Comparison of ENCODE assay signal across 7 cellular contexts in genomic region chr3:32902887-32903371, GRCh38. TPM values are rescaled to one million over a fixed set of nuclear protein-coding genes. Genes with fewer than 3 reads are reported as not detected.
DNase-seq lines count a peak whose midpoint lies in the region; ATAC-seq and TF ChIP-seq lines count a peak whose summit lies in the region.
"Not testable (repeated sequence)": the region's sequence is repeated elsewhere in the genome, so short reads cannot be mapped to it uniquely, and the experiment has no call there.

No MANE protein-coding gene starts in this region.

- WGBS in lung, 2 donors = 35 to 41% methylated on average over 27 to 31 of the region's 31 CpGs

- H4K20me1 ChIP-seq in MM.1S (ENCODE audit: insufficient read depth, low read length) = not testable (repeated sequence)

- H3K4me3 Mint-ChIP-seq in activated B cell treated with CpG ODN at 0.5 μM for 24 hours = peak overlapping the region; percentile 68

- not testable (repeated sequence) for H3F3A ChIP-seq in MM.1S (ENCODE audit: insufficient read depth, low read length)

- H3K4me2 ChIP-seq in MM.1S (ENCODE audit: low read depth, low read length) = peak overlapping the region; percentile 46; the same call in 1 of the 2 replicates

- not testable (repeated sequence) for H3K27ac ChIP-seq in MM.1S (ENCODE audit: low read length); lung (ENCODE audit: low read depth in 1 of 2, low read length in 1 of 2)

- H3K4me1 Mint-ChIP-seq in activated B cell treated with CpG ODN at 0.5 μM for 24 hours = not testable (repeated sequence)

- not testable (repeated sequence) for H3K9ac ChIP-seq in MM.1S (ENCODE audit: low read length)

- not testable (repeated sequence) for H3K36me3 Mint-ChIP-seq in activated B cell treated with CpG ODN at 0.5 μM for 24 hours (ENCODE audit: low read depth)

- intact Hi-C loops in activated B cell treated with CpG ODN at 0.5 μM for 24 hours (cut with micrococcal nuclease) = not testable (repeated sequence)

- not testable (repeated sequence) for H3K27ac Mint-ChIP-seq in activated B cell treated with CpG ODN at 0.5 μM for 24 hours

- not testable (repeated sequence) for H2AFZ ChIP-seq in MM.1S (ENCODE audit: low read length)

- TF ChIP-seq CTCF in MM.1S (IDR thresholded peaks at IDR 0.05; ENCODE audit: low read length) (peak; percentile 38), epithelial cell of proximal tubule (conservative IDR thresholded peaks at IDR 0.05; ENCODE audit: low read depth, low read length) (peak; percentile 45)
- not testable (repeated sequence) for TF ChIP-seq CTCF in activated B cell treated with CpG ODN at 0.5 μM for 24 hours (IDR thresholded peaks at IDR 0.05); lung (IDR thresholded peaks at IDR 0.05; ENCODE audit: control extremely low read depth, extremely low read depth)

- ATAC-seq in GM19025 (IDR thresholded peaks at IDR 0.05; ENCODE audit: low read depth, unreplicated experiment) (peak; percentile 86), lung (ENCODE audit: insufficient read depth, low FRiP score) (peak; percentile 62)
- ATAC-seq in activated B cell treated with CpG ODN at 0.5 μM for 24 hours (ENCODE audit: low read depth) = not testable (repeated sequence)

- not testable (repeated sequence) for H3K27me3 ChIP-seq in MM.1S (replicated peaks; ENCODE audit: insufficient read depth, low read length); lung (ENCODE audit: control insufficient read depth, insufficient read depth)

- H3K4me3 ChIP-seq in MM.1S (ENCODE audit: low read length) (peak overlapping the region; percentile 33; the same call in 1 of the 2 replicates), epithelial cell of proximal tubule (ENCODE audit: low read depth, low read length) (peak overlapping the region; percentile 38)
- H3K4me3 ChIP-seq in lung = not testable (repeated sequence)

- peaks cover 11% of the 10 kb centered on the region for H3K27me3 Mint-ChIP-seq in activated B cell treated with CpG ODN at 0.5 μM for 24 hours

- H3K9me3 ChIP-seq in MM.1S (replicated peaks; ENCODE audit: insufficient read depth, low read length); lung (ENCODE audit: control insufficient read depth in 2 of 2, insufficient read depth in 1 of 2, low read length in 1 of 2): not testable (repeated sequence)

- POLR2A ChIA-PET in activated B cell treated with CpG ODN at 0.5 μM for 24 hours (lab: Charles Lee) = not testable (repeated sequence)

- not testable (repeated sequence) for H3K79me2 ChIP-seq in MM.1S (ENCODE audit: low read length)

- peak; percentile 61 for DNase-seq in MM.1S
- not testable (repeated sequence) for DNase-seq in activated B cell treated with CpG ODN at 0.5 μM for 24 hours; epithelial cell of proximal tubule (ENCODE audit: low read depth)
- DNase-seq in activated effector memory CD4-positive, alpha-beta T cell treated with anti-CD3 and anti-CD28 coated beads, Interleukin-2, amount 50 U/mL, for 16 hours = peak; percentile 80
- peak; percentile 47 for DNase-seq in lung (ENCODE audit: low spot score)
- DNase-seq in stimulated activated CD4-positive, alpha-beta T cell treated with anti-CD3 and anti-CD28 coated beads, Interleukin-15, amount 100 ng/mL, for 48 hours (ENCODE audit: low read depth in 2 of 2) = peak; percentile 25 to 34

- H3K9me2 ChIP-seq in MM.1S (replicated peaks; ENCODE audit: insufficient read depth, low read length) = not testable (repeated sequence)

- not testable (repeated sequence) for H3K9me3 Mint-ChIP-seq in activated B cell treated with CpG ODN at 0.5 μM for 24 hours

- H3K36me3 ChIP-seq in MM.1S (replicated peaks; ENCODE audit: insufficient read depth, low read length); lung (ENCODE audit: control insufficient read depth in 2 of 2, insufficient read depth in 2 of 2, low read length in 2 of 2): not testable (repeated sequence)

- H3K4me1 ChIP-seq in MM.1S (ENCODE audit: low read length); lung (ENCODE audit: control insufficient read depth in 2 of 2, insufficient read depth in 2 of 2, low read length in 2 of 2): not testable (repeated sequence)

- CTCF ChIA-PET in activated B cell treated with CpG ODN at 0.5 μM for 24 hours (lab: Charles Lee) = not testable (repeated sequence)

RNA-seq across cellular contexts. Expression of gene CCR4, which starts 48.5 kb away (rescaled TPM):
- total RNA-seq in activated B cell treated with CpG ODN at 0.5 μM for 24 hours (0.17 and 0.31 TPM in 2 replicates), epithelial cell of proximal tubule (not detected in 2 replicates), lung (1 to 10 TPM in 1 of 2 donors, under 1 TPM in 1; 0.71 to 2.9 TPM)
- polyA plus RNA-seq in lung = 1 to 10 TPM in 1 of 2 donors, under 1 TPM in 1; 0.04 to 1.0 TPM
